Comparison of ENCODE assay signal across 9 cellular contexts in the genomic region with DNA sequence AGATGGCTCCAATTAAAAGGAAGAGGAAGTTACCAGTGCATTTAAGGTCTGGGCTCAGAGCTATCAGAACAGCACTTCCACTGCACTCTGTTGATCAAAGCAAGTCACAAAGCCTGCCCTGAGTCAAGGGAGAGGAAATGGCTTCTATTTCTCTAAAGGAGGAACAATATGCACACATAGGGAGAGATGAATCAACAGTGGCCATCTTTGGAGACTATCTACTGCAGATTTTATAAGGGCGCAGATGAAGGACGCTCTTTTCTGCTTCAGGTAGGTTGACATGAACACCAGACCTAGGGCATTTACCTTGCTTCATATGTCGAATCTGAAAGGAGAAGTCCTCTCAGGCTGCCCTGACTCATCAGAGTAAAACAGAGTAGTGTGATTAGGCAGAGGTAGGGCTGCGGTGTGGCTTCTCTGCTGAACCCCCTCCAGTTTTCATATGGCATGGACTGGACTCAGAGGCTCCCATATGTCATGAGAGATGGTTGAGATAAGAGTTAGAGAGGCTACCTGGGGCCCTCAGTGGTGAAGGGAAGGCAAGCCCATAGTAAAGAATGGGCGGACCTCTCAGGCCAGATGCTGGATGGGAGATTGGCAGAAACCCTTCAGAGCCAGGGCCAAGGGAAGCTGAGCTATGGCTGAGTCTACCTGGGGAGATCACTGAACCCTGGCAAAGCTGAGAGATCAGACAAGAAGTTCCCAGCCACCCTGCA.
DNase-seq lines count a peak whose midpoint lies in the region; ATAC-seq, FAIRE-seq and TF ChIP-seq lines count a peak whose summit lies in the region.
"Had no signal": no experiment of that assay in that cellular context is flagged by ENCODE, and none has a peak within 500 bp of the region (broad histone marks: within the 10 kb centered on the region; RNA-seq: fewer than 3 reads in every experiment).

No MANE protein-coding gene starts in this region.

- peak overlapping the region; percentile 35 for H3K4me3 Mint-ChIP-seq in activated CD8-positive, alpha-beta T cell treated with anti-CD3 and anti-CD28 coated beads for 36 hours

- no peak overlapping the region for H3K4me2 ChIP-seq in A549
- no peak overlapping the region for H3K4me2 ChIP-seq in trophoblast cell (ENCODE audit: low read length)

- H3K79me1 ChIP-seq in trophoblast cell (ENCODE audit: low read length) = peaks cover 5% of the 10 kb centered on the region

- no peak for TF ChIP-seq RAD21 in A549 (conservative IDR thresholded peaks at IDR 0.05 in 1 of 2, IDR thresholded peaks at IDR 0.05 in 1 of 2)

- DNase-seq in A549 (ENCODE audit: low read depth in 1 of 2, low spot score in 1 of 2) (no peak), trophoblast cell (no peak), superior temporal gyrus (ENCODE audit: extremely low spot score) (no peak), glomerular visceral epithelial cell (ENCODE audit: extremely low spot score) (no peak)
- peak; percentile 69 for DNase-seq in activated CD8-positive, alpha-beta T cell treated with anti-CD3 and anti-CD28 coated beads for 36 hours

- no peak for TF ChIP-seq CTCF in A549 (IDR thresholded peaks at IDR 0.05)
- no peak for TF ChIP-seq CTCF in activated CD8-positive, alpha-beta T cell treated with anti-CD3 and anti-CD28 coated beads for 36 hours (IDR thresholded peaks at IDR 0.05)

- no peaks in the 10 kb centered on the region for H3K79me2 ChIP-seq in trophoblast cell (ENCODE audit: control insufficient read depth, insufficient read depth, low read length, poor library complexity)

- ATAC-seq in A549 (no peak), GM19395 (IDR thresholded peaks at IDR 0.05; ENCODE audit: unreplicated experiment) (peak; percentile 88), HG03439 (IDR thresholded peaks at IDR 0.05; ENCODE audit: unreplicated experiment) (peak; percentile 58), HG02840 (IDR thresholded peaks at IDR 0.05; ENCODE audit: low FRiP score, unreplicated experiment) (no peak)
- ATAC-seq in activated CD8-positive, alpha-beta T cell treated with anti-CD3 and anti-CD28 coated beads for 36 hours = peak; percentile 76

- FAIRE-seq in A549 (lab: Jason Lieb, UNC) = no peak

- H2AFZ ChIP-seq in trophoblast cell (ENCODE audit: insufficient read depth, low read length, poor library complexity) = no peak overlapping the region

- H4K12ac ChIP-seq in trophoblast cell (ENCODE audit: low read depth, low read length) = no peak overlapping the region

- WGBS in A549 (ENCODE audit: missing lambda C conversion rate) = 96% methylated on average over 5 of the region's 5 CpGs
- no CpG with 5 or more reads among the region's 5 CpGs for WGBS in trophoblast cell (ENCODE audit: extremely low coverage, insufficient coverage, insufficient read length)

- H3K9ac ChIP-seq in trophoblast cell (ENCODE audit: low read length) = no peak overlapping the region

- H3K14ac ChIP-seq in trophoblast cell (ENCODE audit: low read length) = no peak overlapping the region

- no peaks in the 10 kb centered on the region for H3K36me3 Mint-ChIP-seq in activated CD8-positive, alpha-beta T cell treated with anti-CD3 and anti-CD28 coated beads for 36 hours (ENCODE audit: low read depth)

- intact Hi-C loops in activated CD8-positive, alpha-beta T cell treated with anti-CD3 and anti-CD28 coated beads for 36 hours (cut with micrococcal nuclease) = loop anchor here (2.0 kb wide), 1 partner anchor 22 kb away; no protein-coding TSS in a partner anchor

- POLR2A ChIA-PET in A549 (lab: Yijun Ruan, JAX) = interaction anchor here (1.0 kb wide), 1 partner anchor 29 kb away, joined by 5 read pairs; no protein-coding TSS in a partner anchor
- POLR2A ChIA-PET in activated CD8-positive, alpha-beta T cell treated with anti-CD3 and anti-CD28 coated beads for 36 hours (lab: Charles Lee) = interaction anchor here (0.8 to 7.8 kb wide), 5 partner anchors 16 to 105 kb away, joined by 3 to 135 read pairs (median 4); partner anchors contain the start of gene ARF6

- H2BK120ac ChIP-seq in trophoblast cell (ENCODE audit: insufficient read depth, low read length, poor library complexity) = peak overlapping the region; percentile 28

- H3K4me3 ChIP-seq in A549 = no peak overlapping the region
- H3K4me3 ChIP-seq in trophoblast cell (ENCODE audit: low read depth, low read length) = no peak overlapping the region

- H3K4me1 ChIP-seq in A549 = peaks cover 54% of the 10 kb centered on the region
- H3K4me1 ChIP-seq in trophoblast cell (ENCODE audit: control insufficient read depth in 1 of 2, insufficient read depth in 2 of 2, low read length in 2 of 2) = peaks cover 11% of the 10 kb centered on the region in 2 experiments

- TF ChIP-seq EP300 in A549 (IDR thresholded peaks at IDR 0.05) = no peak

- H3K27me3 ChIP-seq in trophoblast cell (ENCODE audit: insufficient read depth, low read length) = no peaks in the 10 kb centered on the region

- no peak overlapping the region for H3K4ac ChIP-seq in trophoblast cell (ENCODE audit: low read depth, low read length)

- H4K91ac ChIP-seq in trophoblast cell (ENCODE audit: low read depth, low read length) = no peak overlapping the region

- no peak overlapping the region for H3K23ac ChIP-seq in trophoblast cell (ENCODE audit: low read length)

- H3K27me3 Mint-ChIP-seq in activated CD8-positive, alpha-beta T cell treated with anti-CD3 and anti-CD28 coated beads for 36 hours = no peaks in the 10 kb centered on the region

- H3K18ac ChIP-seq in trophoblast cell (ENCODE audit: low read length) = no peak overlapping the region

- peak overlapping the region; percentile 91 for H3K27ac Mint-ChIP-seq in activated CD8-positive, alpha-beta T cell treated with anti-CD3 and anti-CD28 coated beads for 36 hours

- no peak overlapping the region for H4K8ac ChIP-seq in trophoblast cell (ENCODE audit: low read depth, low read length)

- H3K27ac ChIP-seq in A549 (peak overlapping the region; percentile 87 to 88), trophoblast cell (ENCODE audit: low read depth, low read length) (no peak overlapping the region)
- H3K27ac ChIP-seq: C4-2B had no signal

- H2BK12ac ChIP-seq in trophoblast cell (ENCODE audit: low read length) = peak overlapping the region; percentile 21

- TF ChIP-seq POLR2A in A549 (IDR thresholded peaks at IDR 0.05; ENCODE audit: low read length) = no peak

- H2BK5ac ChIP-seq in trophoblast cell (ENCODE audit: low read depth, low read length, poor library complexity) = no peak overlapping the region

- no peaks in the 10 kb centered on the region for H3K9me3 Mint-ChIP-seq in activated CD8-positive, alpha-beta T cell treated with anti-CD3 and anti-CD28 coated beads for 36 hours

- CTCF ChIA-PET in A549 (lab: Yijun Ruan, JAX) = interaction anchor here (0.6 to 2.1 kb wide), 7 partner anchors 45 to 127 kb away, joined by 3 to 8 read pairs (median 5); no protein-coding TSS in a partner anchor
- CTCF ChIA-PET in activated CD8-positive, alpha-beta T cell treated with anti-CD3 and anti-CD28 coated beads for 36 hours (lab: Charles Lee) = interaction anchor here (1.0 to 1.8 kb wide), 5 partner anchors 10 to 125 kb away, joined by 3 to 6 read pairs (median 4); partner anchors contain the start of gene NEMF

- no peaks in the 10 kb centered on the region for H3K36me3 ChIP-seq in trophoblast cell (ENCODE audit: control insufficient read depth in 1 of 2, insufficient read depth in 2 of 2, low read length in 2 of 2)

- H3K9me3 ChIP-seq in A549 (no peaks in the 10 kb centered on the region), trophoblast cell (ENCODE audit: insufficient read depth, low read depth, low read length) (no peaks in the 10 kb centered on the region)

- peaks cover 84% of the 10 kb centered on the region for H3K4me1 Mint-ChIP-seq in activated CD8-positive, alpha-beta T cell treated with anti-CD3 and anti-CD28 coated beads for 36 hours (ENCODE audit: low read depth)

- no peak overlapping the region for H2AK5ac ChIP-seq in trophoblast cell (ENCODE audit: low read length)

TF ChIP-seq in A549, 52 proteins besides CTCF, POLR2A, EP300 and RAD21 (continues in another document):
- TF ChIP-seq ZFP36 (IDR thresholded peaks at IDR 0.05; ENCODE audit: borderline replicate concordance, partially characterized antibody) = no peak
- no peak for TF ChIP-seq RFX5 (IDR thresholded peaks at IDR 0.05)
- no peak for TF ChIP-seq KDM1A (IDR thresholded peaks at IDR 0.05; ENCODE audit: low read depth)
- TF ChIP-seq, protein P1, sequence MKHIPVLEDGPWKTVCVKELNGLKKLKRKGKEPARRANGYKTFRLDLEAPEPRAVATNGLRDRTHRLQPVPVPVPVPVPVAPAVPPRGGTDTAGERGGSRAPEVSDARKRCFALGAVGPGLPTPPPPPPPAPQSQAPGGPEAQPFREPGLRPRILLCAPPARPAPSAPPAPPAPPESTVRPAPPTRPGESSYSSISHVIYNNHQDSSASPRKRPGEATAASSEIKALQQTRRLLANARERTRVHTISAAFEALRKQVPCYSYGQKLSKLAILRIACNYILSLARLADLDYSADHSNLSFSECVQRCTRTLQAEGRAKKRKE (CRISPR knock-in tag; IDR thresholded peaks at IDR 0.05; ENCODE audit: low read depth) = no peak
- TF ChIP-seq ZNF302 (CRISPR knock-in tag; IDR thresholded peaks at IDR 0.05) = no peak
- TF ChIP-seq JUN (IDR thresholded peaks at IDR 0.05) = no peak
- TF ChIP-seq RARB (CRISPR knock-in tag; IDR thresholded peaks at IDR 0.05) = no peak
- no peak for TF ChIP-seq GATA3 (IDR thresholded peaks at IDR 0.05; ENCODE audit: borderline replicate concordance)
- no peak for TF ChIP-seq FOXS1 (CRISPR knock-in tag; IDR thresholded peaks at IDR 0.05)
- TF ChIP-seq POLR2AphosphoS2 (conservative IDR thresholded peaks at IDR 0.05; ENCODE audit: low read length) = no peak
- TF ChIP-seq BHLHE40 (IDR thresholded peaks at IDR 0.05; ENCODE audit: low read depth, low read length) = no peak
- TF ChIP-seq CHD2 (IDR thresholded peaks at IDR 0.05; ENCODE audit: low read length, partially characterized antibody) = no peak
- TF ChIP-seq RNF2 (IDR thresholded peaks at IDR 0.05; ENCODE audit: borderline replicate concordance, low read depth) = no peak
- TF ChIP-seq HMGXB4 (CRISPR knock-in tag; IDR thresholded peaks at IDR 0.05; ENCODE audit: borderline replicate concordance) = no peak
- TF ChIP-seq NR3C1 (IDR thresholded peaks at IDR 0.05) = no peak
- TF ChIP-seq HEYL (CRISPR knock-in tag; IDR thresholded peaks at IDR 0.05) = no peak

Comparison
In these comparisons a context has a peak if more than half of its experiments do, and no peak if none do; other contexts are left out.
1. ATAC-seq: peak in GM19395 (single experiment), HG03439 (single experiment) and activated CD8-positive, alpha-beta T cell treated with anti-CD3 and anti-CD28 coated beads for 36 hours (single experiment); none in A549 (0 of 2) and HG02840 (single experiment).